Comparison of ENCODE assay signal across 9 cellular contexts in the genomic region with DNA sequence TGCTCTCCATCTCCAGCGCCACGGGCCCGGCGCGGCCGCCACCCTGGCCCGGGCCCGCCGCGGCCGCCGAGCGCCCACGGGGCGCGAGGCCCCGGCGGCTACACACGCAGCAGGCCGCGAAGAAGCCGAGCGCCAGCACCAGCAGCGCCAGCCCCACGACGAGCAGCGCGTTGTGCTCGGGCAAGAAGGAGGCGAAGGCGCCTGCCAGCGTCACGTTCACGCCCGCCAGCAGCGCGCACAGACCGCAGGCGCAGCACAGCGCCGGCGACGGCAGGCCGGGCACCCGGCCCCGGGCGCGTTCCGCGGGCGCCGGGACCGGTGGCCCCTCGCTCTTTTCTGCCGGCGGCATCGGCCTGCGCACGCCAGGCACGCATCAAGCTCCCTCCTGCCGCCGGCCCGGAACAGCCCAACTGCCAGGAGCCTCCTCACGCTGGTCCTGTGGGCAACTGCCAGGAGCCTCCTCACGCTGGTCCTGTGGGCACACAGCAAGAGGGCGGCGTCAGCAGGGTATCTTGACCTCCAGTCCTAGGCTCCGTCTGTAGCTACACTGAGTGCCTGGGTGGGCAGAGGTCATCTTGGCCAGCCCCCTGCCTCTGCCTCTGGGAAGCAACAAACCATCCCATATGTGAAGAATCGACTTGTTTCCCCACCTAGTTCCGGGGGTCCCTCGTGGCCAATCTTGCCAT. TPM values are rescaled to one million over a fixed set of nuclear protein-coding genes. Genes with fewer than 3 reads are reported as not detected.
DNase-seq lines count a peak whose midpoint lies in the region; ATAC-seq and TF ChIP-seq lines count a peak whose summit lies in the region.
"Had no signal": no experiment of that assay in that cellular context is flagged by ENCODE, and none has a peak within 500 bp of the region (broad histone marks: within the 10 kb centered on the region; RNA-seq: fewer than 3 reads in every experiment).

No MANE protein-coding gene starts in this region.

- H3K36me3 Mint-ChIP-seq in activated CD8-positive, alpha-beta T cell treated with anti-CD3 and anti-CD28 coated beads for 36 hours (ENCODE audit: low read depth) = no peaks in the 10 kb centered on the region
- no peaks in the 10 kb centered on the region for H3K36me3 Mint-ChIP-seq in mesothelial cell of epicardium

- H3K27ac ChIP-seq in stomach = peak overlapping the region in 4 of 5 donors; percentile 36 to 84 (median 62)
- H3K27ac ChIP-seq: epithelial cell of prostate had no signal

- DNase-seq in AG10803 (ENCODE audit: low read depth) (peak; percentile 50), mesothelial cell of epicardium (ENCODE audit: low spot score in 2 of 2, unreplicated experiment in 2 of 2) (peak in 1 of 2 experiments; percentile 61), stomach (no peak), HK-2 (ENCODE audit: unreplicated experiment) (no peak)
- peak; percentile 53 for DNase-seq in activated CD8-positive, alpha-beta T cell treated with anti-CD3 and anti-CD28 coated beads for 36 hours
- peak; percentile 28 for DNase-seq in effector CD4-positive, alpha-beta T cell

- peak overlapping the region; percentile 68 for H3K4me3 Mint-ChIP-seq in activated CD8-positive, alpha-beta T cell treated with anti-CD3 and anti-CD28 coated beads for 36 hours
- H3K4me3 Mint-ChIP-seq in mesothelial cell of epicardium = peak overlapping the region; percentile 64

- intact Hi-C loops in activated CD8-positive, alpha-beta T cell treated with anti-CD3 and anti-CD28 coated beads for 36 hours (cut with micrococcal nuclease) = loop anchor here (5.0 kb wide), 1 partner anchor 194 kb away; no protein-coding TSS in a partner anchor
- intact Hi-C loops in stomach (cut with DNase I; ENCODE audit: low total_unique reads) = loop anchor here (5.0 kb wide), 1 partner anchor 56 kb away; no protein-coding TSS in a partner anchor

- H3K27me3 ChIP-seq in stomach = peaks cover 0 to 65% (median 28%) of the 10 kb centered on the region in 3 donors

- no peaks in the 10 kb centered on the region for H3K9me3 Mint-ChIP-seq in activated CD8-positive, alpha-beta T cell treated with anti-CD3 and anti-CD28 coated beads for 36 hours
- H3K9me3 Mint-ChIP-seq in mesothelial cell of epicardium = peaks cover 14% of the 10 kb centered on the region

- no peak for TF ChIP-seq EP300 in stomach (IDR thresholded peaks at IDR 0.05)

- H3K4me3 ChIP-seq in AG10803 (ENCODE audit: low read length) = peak overlapping the region; percentile 20
- H3K4me3 ChIP-seq in stomach = peak overlapping the region; percentile 41 to 52 (median 46)

- no peak for TF ChIP-seq POLR2A in stomach (IDR thresholded peaks at IDR 0.05)

- no peaks in the 10 kb centered on the region for H3K36me3 ChIP-seq in stomach

- H3K27ac Mint-ChIP-seq in activated CD8-positive, alpha-beta T cell treated with anti-CD3 and anti-CD28 coated beads for 36 hours = peak overlapping the region; percentile 73
- H3K27ac Mint-ChIP-seq in mesothelial cell of epicardium = no peak overlapping the region

- H3K4me1 Mint-ChIP-seq in activated CD8-positive, alpha-beta T cell treated with anti-CD3 and anti-CD28 coated beads for 36 hours (ENCODE audit: low read depth) = peaks cover 28% of the 10 kb centered on the region
- peaks cover 6% of the 10 kb centered on the region for H3K4me1 Mint-ChIP-seq in mesothelial cell of epicardium

- peak; percentile 13 for ATAC-seq in HG03460 (IDR thresholded peaks at IDR 0.05; ENCODE audit: unreplicated experiment)
- peak; percentile 38 for ATAC-seq in activated CD8-positive, alpha-beta T cell treated with anti-CD3 and anti-CD28 coated beads for 36 hours
- no peak for ATAC-seq in HG02981 (IDR thresholded peaks at IDR 0.05; ENCODE audit: unreplicated experiment)

- POLR2A ChIA-PET in activated CD8-positive, alpha-beta T cell treated with anti-CD3 and anti-CD28 coated beads for 36 hours (lab: Charles Lee) = interaction anchor here (0.7 to 1.1 kb wide), 3 partner anchors 89 to 187 kb away, joined by 3 read pairs; no protein-coding TSS in a partner anchor

- CTCF ChIA-PET in activated CD8-positive, alpha-beta T cell treated with anti-CD3 and anti-CD28 coated beads for 36 hours (lab: Charles Lee) = interaction anchor here (0.5 to 4.1 kb wide), 17 partner anchors 9 to 192 kb away, joined by 3 to 26 read pairs (median 5); a partner anchor contains a TSS

- no peaks in the 10 kb centered on the region for H3K9me3 ChIP-seq in stomach

- 5 to 13% (median 7%) methylated on average over 28 to 71 of the region's 71 CpGs for WGBS in stomach, 5 donors

- peaks cover 24% of the 10 kb centered on the region for H3K27me3 Mint-ChIP-seq in activated CD8-positive, alpha-beta T cell treated with anti-CD3 and anti-CD28 coated beads for 36 hours
- peaks cover 79% of the 10 kb centered on the region for H3K27me3 Mint-ChIP-seq in mesothelial cell of epicardium (ENCODE audit: low read depth)

- TF ChIP-seq CTCF in AG10803 (conservative IDR thresholded peaks at IDR 0.05; ENCODE audit: low read length) (no peak), mesothelial cell of epicardium (IDR thresholded peaks at IDR 0.05; ENCODE audit: unreplicated experiment) (no peak), stomach (IDR thresholded peaks at IDR 0.05) (no peak)
- no peak for TF ChIP-seq CTCF in activated CD8-positive, alpha-beta T cell treated with anti-CD3 and anti-CD28 coated beads for 36 hours (IDR thresholded peaks at IDR 0.05)

- peaks cover 4 to 14% (median 6%) of the 10 kb centered on the region in 4 donors for H3K4me1 ChIP-seq in stomach

RNA-seq across cellular contexts. Expression of a gene that starts 18.1 kb away (rescaled TPM):
- total RNA-seq in activated CD8-positive, alpha-beta T cell treated with anti-CD3 and anti-CD28 coated beads for 36 hours = not detected
- total RNA-seq in mesothelial cell of epicardium (not detected in 3 replicates), stomach (not detected)
- polyA plus RNA-seq in stomach = not detected

RNA-seq across cellular contexts. Expression of a gene that starts 43.7 kb away (rescaled TPM):
- total RNA-seq in activated CD8-positive, alpha-beta T cell treated with anti-CD3 and anti-CD28 coated beads for 36 hours = under 1 TPM in 1 of 2 experiments, not detected in 1; 0.09 TPM
- total RNA-seq in mesothelial cell of epicardium (not detected in 3 replicates), stomach (not detected)
- not detected for polyA plus RNA-seq in stomach

Comparison
In these comparisons a context has a peak if more than half of its experiments do, and no peak if none do; other contexts are left out.
1. DNase-seq: peak in AG10803 (single experiment), activated CD8-positive, alpha-beta T cell treated with anti-CD3 and anti-CD28 coated beads for 36 hours (single experiment) and effector CD4-positive, alpha-beta T cell (single experiment); none in stomach (single experiment) and HK-2 (single experiment).